In the genomic region with DNA sequence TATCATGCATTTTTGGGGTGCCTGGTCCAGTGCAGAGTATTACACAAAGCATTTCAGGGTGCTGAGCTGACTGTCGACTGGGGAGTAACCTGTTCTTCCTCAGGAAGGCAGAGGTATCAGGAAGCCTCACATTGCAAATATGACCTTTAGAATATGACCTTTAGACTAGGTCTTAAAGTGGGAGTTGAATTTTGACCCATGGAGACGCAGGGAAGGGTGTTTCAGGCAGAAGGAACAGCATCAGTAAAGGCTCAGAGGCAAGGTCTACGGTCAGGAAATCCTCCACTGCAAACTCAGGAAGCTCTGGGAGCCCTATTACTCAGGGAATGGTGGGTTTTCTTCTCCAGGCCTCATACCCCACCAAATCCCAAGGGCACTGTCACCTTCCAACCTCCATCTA, we compare ENCODE assay signal across 20 cellular contexts. TPM values are rescaled to one million over a fixed set of nuclear protein-coding genes. Genes with fewer than 3 reads are reported as not detected.
DNase-seq lines count a peak whose midpoint lies in the region; ATAC-seq, FAIRE-seq and TF ChIP-seq lines count a peak whose summit lies in the region.
"Had no signal": no experiment of that assay in that cellular context is flagged by ENCODE, and none has a peak within 500 bp of the region (broad histone marks: within the 10 kb centered on the region; RNA-seq: fewer than 3 reads in every experiment).

No MANE protein-coding gene starts in this region.

- POLR2A ChIA-PET in OCI-LY7 (lab: Charles Lee) = interaction anchor here (0.6 kb wide), 1 partner anchor 17 kb away, joined by 3 read pairs; no protein-coding TSS in a partner anchor

- H3K9me3 ChIP-seq in astrocyte (ENCODE audit: insufficient read depth, low read depth, low read length) = no peaks in the 10 kb centered on the region
- H3K9me3 ChIP-seq in OCI-LY7 (ENCODE audit: low read length) = no peaks in the 10 kb centered on the region
- H3K9me3 ChIP-seq in T-helper 17 cell (ENCODE audit: control insufficient read depth, low read length, poor library complexity, severe bottlenecking) = no peaks in the 10 kb centered on the region
- H3K9me3 ChIP-seq: BLaER1, Caco-2 had no signal

- H3K27ac ChIP-seq in 22Rv1 (0 out of 2 replicates have a peak overlapping the region, but pooled peaks have one; percentile 9), astrocyte (ENCODE audit: low read depth, low read length) (no peak overlapping the region), OCI-LY7 (ENCODE audit: low read depth, low read length, poor library complexity, severe bottlenecking) (no peak overlapping the region)
- H3K27ac ChIP-seq: BLaER1, C4-2B had no signal

- H3K4me3 ChIP-seq in astrocyte (ENCODE audit: insufficient read depth, low read depth, low read length) (no peak overlapping the region), OCI-LY7 (ENCODE audit: low read depth, low read length, poor library complexity, severe bottlenecking) (no peak overlapping the region)
- H3K4me3 ChIP-seq: BLaER1 had no signal

- peaks cover 15% of the 10 kb centered on the region for H3K27me3 ChIP-seq in astrocyte (ENCODE audit: insufficient read depth, low read length)
- H3K27me3 ChIP-seq: BLaER1 had no signal

- H3K4me1 ChIP-seq in astrocyte (ENCODE audit: insufficient read depth, low read length) (no peaks in the 10 kb centered on the region), OCI-LY7 (ENCODE audit: insufficient read depth, low read length, poor library complexity, severe bottlenecking) (no peaks in the 10 kb centered on the region)
- H3K4me1 ChIP-seq: BLaER1 had no signal

- H3K9me3 Mint-ChIP-seq in astrocyte (ENCODE audit: unreplicated experiment) = peaks cover 4% of the 10 kb centered on the region
- H3K9me3 Mint-ChIP-seq: CD8-positive, alpha-beta T cell had no signal

- H3K79me2 ChIP-seq in astrocyte (ENCODE audit: insufficient read depth, low read length) = no peaks in the 10 kb centered on the region
- no peaks in the 10 kb centered on the region for H3K79me2 ChIP-seq in OCI-LY7 (ENCODE audit: insufficient read depth, low read depth, low read length)

- H2AFZ ChIP-seq in astrocyte (ENCODE audit: low read depth, low read length) (no peak overlapping the region), OCI-LY7 (ENCODE audit: low read length) (no peak overlapping the region)

- no peak overlapping the region for H3K9ac ChIP-seq in astrocyte (ENCODE audit: low read length)
- H3K9ac ChIP-seq: BLaER1 had no signal

- H3K27ac Mint-ChIP-seq in astrocyte (ENCODE audit: unreplicated experiment) (no peak overlapping the region), T-helper 17 cell (no peak overlapping the region)
- H3K27ac Mint-ChIP-seq: B cell; CD4-positive, CD25-positive, alpha-beta regulatory T cell; CD8-positive, alpha-beta T cell had no signal

- ATAC-seq in left colon = peak; percentile 37
- no peak for ATAC-seq in T-helper 17 cell
- ATAC-seq in HG03025 (IDR thresholded peaks at IDR 0.05; ENCODE audit: low FRiP score, unreplicated experiment) = no peak
- ATAC-seq: CD8-positive, alpha-beta T cell had no signal

- CTCF ChIA-PET in OCI-LY7 (lab: Charles Lee; ENCODE audit: unreplicated experiment) = no interaction called here

- TF ChIP-seq CTCF in 22Rv1 (IDR thresholded peaks at IDR 0.05) (no peak), astrocyte (IDR thresholded peaks at IDR 0.05; ENCODE audit: insufficient read depth, low read depth, low read length) (no peak), OCI-LY7 (conservative IDR thresholded peaks at IDR 0.05; ENCODE audit: low read length) (no peak)

- BruUV-seq in OCI-LY7 (replicated peaks; lab: Mats Ljungman, UMichigan) = no TSS peak

- no peaks in the 10 kb centered on the region for H3K9me2 ChIP-seq in OCI-LY7 (ENCODE audit: insufficient read depth, low read length)

- H3K4me2 ChIP-seq in astrocyte (ENCODE audit: low read length) = no peak overlapping the region
- no peak overlapping the region for H3K4me2 ChIP-seq in OCI-LY7 (ENCODE audit: low read length)
- H3K4me2 ChIP-seq: BLaER1 had no signal

- H3K36me3 Mint-ChIP-seq in astrocyte (ENCODE audit: low read depth, unreplicated experiment) (no peaks in the 10 kb centered on the region), T-helper 17 cell (ENCODE audit: low read depth) (no peaks in the 10 kb centered on the region)
- H3K36me3 Mint-ChIP-seq: CD4-positive, CD25-positive, alpha-beta regulatory T cell; CD8-positive, alpha-beta T cell had no signal

- no peak for DNase-seq in astrocyte (ENCODE audit: low read depth)
- DNase-seq in left colon = no peak
- no peak for DNase-seq in OCI-LY7 (ENCODE audit: low spot score)
- DNase-seq in T-helper 17 cell = no peak
- DNase-seq: Caco-2; CD4-positive, CD25-positive, alpha-beta regulatory T cell; CD8-positive, alpha-beta T cell; DMS153; DND-41; GOT3; H7; HCEC 1CT had no signal

- H3K4me1 Mint-ChIP-seq in astrocyte (ENCODE audit: low read depth, unreplicated experiment) (no peaks in the 10 kb centered on the region), T-helper 17 cell (no peaks in the 10 kb centered on the region)
- H3K4me1 Mint-ChIP-seq: B cell; CD4-positive, CD25-positive, alpha-beta regulatory T cell had no signal

- H4K20me1 ChIP-seq in astrocyte (ENCODE audit: insufficient read depth, low read length) (no peaks in the 10 kb centered on the region), OCI-LY7 (ENCODE audit: insufficient read depth, low read length) (no peaks in the 10 kb centered on the region)
- H4K20me1 ChIP-seq: BLaER1 had no signal

- peaks cover 28% of the 10 kb centered on the region for H3K27me3 Mint-ChIP-seq in astrocyte (ENCODE audit: low read depth, unreplicated experiment)
- H3K27me3 Mint-ChIP-seq in T-helper 17 cell = no peaks in the 10 kb centered on the region

- intact Hi-C loops in left colon (cut with DNase I, micrococcal nuclease) = no loop called here
- intact Hi-C loops in OCI-LY7 (cut with micrococcal nuclease; ENCODE audit: unreplicated experiment) = no loop called here

- H3K36me3 ChIP-seq in astrocyte (ENCODE audit: insufficient read depth, low read length) (no peaks in the 10 kb centered on the region), OCI-LY7 (ENCODE audit: insufficient read depth, low read length) (no peaks in the 10 kb centered on the region)
- H3K36me3 ChIP-seq: BLaER1 had no signal

- FAIRE-seq in astrocyte (lab: Jason Lieb, UNC) = no peak
- FAIRE-seq: G401.6, GM12892 had no signal

- H3K4me3 Mint-ChIP-seq in astrocyte (ENCODE audit: unreplicated experiment) (peak overlapping the region; percentile 45), T-helper 17 cell (no peak overlapping the region)
- H3K4me3 Mint-ChIP-seq: B cell; CD4-positive, CD25-positive, alpha-beta regulatory T cell; CD8-positive, alpha-beta T cell had no signal

RNA-seq across cellular contexts. Expression of a gene that starts 11.3 kb away (rescaled TPM):
- total RNA-seq in astrocyte = not detected in 2 replicates
- total RNA-seq in left colon = 10 to 100 TPM; 16.0 to 16.9 TPM
- total RNA-seq in OCI-LY7 (2014; rRNA removed; shearing (Covaris generic)) = not detected in 2 replicates
- not detected in 2 replicates for total RNA-seq in OCI-LY7 (2022)
- total RNA-seq in T-helper 17 cell = not detected
- total RNA-seq: A172; B cell; CD4-positive, CD25-positive, alpha-beta regulatory T cell; CD8-positive, alpha-beta T cell; H7 had no signal

RNA-seq across cellular contexts. Expression of a gene that starts 26.6 kb away (rescaled TPM):
- total RNA-seq in astrocyte (16.2 and 19.4 TPM in 2 replicates), left colon (10 to 100 TPM; 12.5 to 14.4 TPM), OCI-LY7 (2022) (18.0 and 21.4 TPM in 2 replicates), T-helper 17 cell (10 to 100 TPM; 16.1 to 17.3 TPM)
- total RNA-seq in OCI-LY7 (2014; rRNA removed; shearing (Covaris generic)) = 24.7 and 30.0 TPM in 2 replicates

RNA-seq across cellular contexts. Expression of a gene that starts 49.4 kb away (rescaled TPM):
- total RNA-seq in astrocyte (0.75 and 1.3 TPM in 2 replicates), left colon (10 to 100 TPM in 1 of 2 donors, 1 to 10 TPM in 1; 7.1 to 16.6 TPM), OCI-LY7 (2022) (0.25 TPM in 1 of 2 replicates, not detected in the other), T-helper 17 cell (10 to 100 TPM; 18.8 to 30.3 TPM)
- 0.09 TPM in 1 of 2 replicates, not detected in the other for total RNA-seq in OCI-LY7 (2014; rRNA removed; shearing (Covaris generic))
- total RNA-seq: H7 had no signal

Comparison
In these comparisons a context has a peak if more than half of its experiments do, and no peak if none do; other contexts are left out.
1. RNA of a gene that starts 11.3 kb away (total RNA-seq): 16.0 to 16.9 TPM in left colon; not detected in astrocyte, not detected in OCI-LY7 and not detected in T-helper 17 cell; every median in the first group is over 10 times any median in the second.